11 cellular contexts compared by ENCODE assay signal in genomic region chr2:16713011-16713423, GRCh38.
A peak's percentile ranks its signal among the peaks of the same experiment; 100 is the strongest.
DNase-seq lines count a peak whose midpoint lies in the region; ATAC-seq and TF ChIP-seq lines count a peak whose summit lies in the region.
"Had no signal": no experiment of that assay in that cellular context is flagged by ENCODE, and none has a peak within 500 bp of the region (broad histone marks: within the 10 kb centered on the region; RNA-seq: fewer than 3 reads in every experiment).

No MANE protein-coding gene starts in this region.

- H3K27me3 ChIP-seq in WERI-Rb-1 (ENCODE audit: insufficient read depth, low read depth, severe bottlenecking) = no peaks in the 10 kb centered on the region

- H3K36me3 ChIP-seq in WERI-Rb-1 = no peaks in the 10 kb centered on the region
- H3K36me3 ChIP-seq: neutrophil had no signal

- ATAC-seq in GM18520 (IDR thresholded peaks at IDR 0.05; ENCODE audit: unreplicated experiment) (peak; percentile 82), GM21529 (IDR thresholded peaks at IDR 0.05; ENCODE audit: unreplicated experiment) (peak; percentile 87), HG03442 (IDR thresholded peaks at IDR 0.05; ENCODE audit: unreplicated experiment) (peak; percentile 66), HG03097 (IDR thresholded peaks at IDR 0.05; ENCODE audit: low FRiP score, unreplicated experiment) (no peak)

- no peak overlapping the region for H3K4me3 ChIP-seq in WERI-Rb-1 (ENCODE audit: low read depth, low read length)

- H3K27ac ChIP-seq in WERI-Rb-1 = no peak overlapping the region
- H3K27ac ChIP-seq: neutrophil had no signal

- DNase-seq in germinal center (ENCODE audit: low spot score) = peak; percentile 42
- DNase-seq in WERI-Rb-1 = no peak
- DNase-seq in activated effector memory CD4-positive, alpha-beta T cell treated with Interleukin-2 at 50 U/mL for 16 hours = no peak
- DNase-seq in central memory CD4-positive, alpha-beta T cell = no peak
- DNase-seq: effector memory CD4-positive, alpha-beta T cell; NCI-H187 treated with DMSO at 0.1 percent for 48 hours had no signal

- no peak for TF ChIP-seq CTCF in WERI-Rb-1 (IDR thresholded peaks at IDR 0.05; ENCODE audit: low read depth, low read length)

- no peaks in the 10 kb centered on the region for H3K9me3 ChIP-seq in WERI-Rb-1 (ENCODE audit: severe bottlenecking)
- H3K9me3 ChIP-seq: neutrophil had no signal
